In the genomic region with DNA sequence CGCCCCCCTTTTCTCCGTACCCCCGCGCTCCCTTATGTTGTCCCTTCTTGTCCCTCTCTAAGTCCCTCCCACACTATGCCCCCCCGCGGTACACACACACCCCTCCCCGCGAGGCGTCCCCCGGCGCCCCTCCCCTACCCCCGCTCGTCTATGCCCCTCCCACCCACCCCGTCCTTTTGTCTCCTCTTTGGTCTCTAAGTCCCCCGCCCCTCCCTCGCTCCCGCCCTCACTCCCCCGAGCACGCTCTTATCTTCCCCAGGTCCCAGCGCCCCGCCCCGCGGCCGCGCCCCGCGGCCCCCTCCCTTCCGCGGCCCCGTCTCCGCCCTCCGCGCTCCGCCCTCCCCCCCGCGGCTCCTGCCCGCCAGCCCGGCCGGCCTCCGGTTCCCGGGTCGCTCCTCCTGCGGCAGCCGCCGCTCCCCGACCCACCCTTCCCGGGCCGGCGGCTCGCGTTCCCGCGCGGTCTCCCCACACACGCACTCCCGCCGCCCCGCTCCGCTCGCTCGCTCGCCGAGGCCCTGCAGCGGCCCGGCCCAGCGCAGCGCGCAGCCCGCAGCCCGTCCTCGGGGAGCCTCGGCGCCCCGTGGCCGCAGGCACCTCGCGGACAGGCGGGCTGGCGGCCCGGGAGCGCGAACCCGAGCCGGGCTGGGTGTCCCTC, we compare ENCODE assay signal across 8 cellular contexts. TPM values are rescaled to one million over a fixed set of nuclear protein-coding genes. Genes with fewer than 3 reads are reported as not detected.
DNase-seq lines count a peak whose midpoint lies in the region; ATAC-seq and TF ChIP-seq lines count a peak whose summit lies in the region.

No MANE protein-coding gene starts in this region.

- no peaks in the 10 kb centered on the region for H3K36me3 Mint-ChIP-seq in T-cell

- TF ChIP-seq CTCF in adrenal gland (IDR thresholded peaks at IDR 0.05) (no peak), upper lobe of right lung (IDR thresholded peaks at IDR 0.05) (no peak)

- H3K27me3 Mint-ChIP-seq in T-cell: peaks cover 0 to 4% of the 10 kb centered on the region in 2 donors

- H3K4me1 ChIP-seq in adrenal gland (replicated peaks in 1 of 2): no peaks in the 10 kb centered on the region
- no peaks in the 10 kb centered on the region for H3K4me1 ChIP-seq in upper lobe of right lung

- no peaks in the 10 kb centered on the region for H3K27me3 ChIP-seq in MG63
- H3K27me3 ChIP-seq in adrenal gland: peaks cover 4% of the 10 kb centered on the region
- no peaks in the 10 kb centered on the region for H3K27me3 ChIP-seq in upper lobe of right lung

- H3K4me3 ChIP-seq in MG63 (peak overlapping the region; percentile 60), adrenal gland (peak overlapping the region in 2 of 4 donors; percentile 34 to 65), upper lobe of right lung (peak overlapping the region; percentile 58)

- H3K4me3 Mint-ChIP-seq in T-cell: peak overlapping the region; percentile 72 to 76 (median 74)

- intact Hi-C loops in adrenal gland (cut with DNase I): no loop called here
- intact Hi-C loops in left cardiac atrium (cut with DNase I): loop anchor here in 1 of 2 donors (5.0 kb wide), 1 partner anchor 50 kb away; the partner anchor contains the start of gene BCORL1
- intact Hi-C loops in posterior cingulate gyrus (cut with DNase I): no loop called here
- intact Hi-C loops in upper lobe of right lung (cut with DNase I): no loop called here

- peak overlapping the region in 1 of 2 donors; percentile 36 for H3K27ac Mint-ChIP-seq in T-cell

- TF ChIP-seq POLR2A in adrenal gland (IDR thresholded peaks at IDR 0.05): no peak

- peak; percentile 45 for ATAC-seq in GM21723 (IDR thresholded peaks at IDR 0.05; ENCODE audit: unreplicated experiment)
- peak; percentile 75 to 85 (median 78) for ATAC-seq in T-cell (replicated peaks in 1 of 4)
- peak; percentile 83 to 91 for ATAC-seq in left cardiac atrium
- ATAC-seq in upper lobe of right lung: peak; percentile 87

- POLR2A ChIA-PET in T-cell (lab: Charles Lee): no interaction called here

- CTCF ChIA-PET in T-cell (lab: Charles Lee): interaction anchor here in 1 of 2 donors (1.0 kb wide), 1 partner anchor 129 kb away, joined by 3 read pairs; no protein-coding TSS in a partner anchor

- H3K36me3 ChIP-seq in MG63 (peaks cover 6% of the 10 kb centered on the region; the same call in 1 of the 2 replicates), adrenal gland (replicated peaks in 1 of 2) (peaks cover 0 to 4% of the 10 kb centered on the region in 2 donors), upper lobe of right lung (no peaks in the 10 kb centered on the region)

- in situ Hi-C loops in Caki2 (cut with HindIII; ENCODE audit: low pct_unique_long_range_greater_than_20kb, low sequenced_read_pairs): no loop called here

- H3K9me3 ChIP-seq in MG63 (no peaks in the 10 kb centered on the region), adrenal gland (replicated peaks in 1 of 3) (no peaks in the 10 kb centered on the region), upper lobe of right lung (no peaks in the 10 kb centered on the region)

- DNase-seq in Caki2 (ENCODE audit: low read depth) (peak; percentile 21), MG63 (peak; percentile 92), T-cell (peak; percentile 35 to 79 (median 61)), adrenal gland (peak; percentile 91 to 95 (median 93)), left cardiac atrium (peak; percentile 91), posterior cingulate gyrus (peak; percentile 63 to 96 (median 77)), upper lobe of right lung (peak; percentile 96)

- peak overlapping the region in 4 of 5 donors; percentile 75 to 94 (median 81) for H3K27ac ChIP-seq in adrenal gland
- peak overlapping the region; percentile 82 for H3K27ac ChIP-seq in upper lobe of right lung

- WGBS in adrenal gland, 4 donors: 1 to 33% (median 12%) methylated on average over 10 to 80 of the region's 84 CpGs

- H3K4me1 Mint-ChIP-seq in T-cell: peaks cover 5 to 10% (median 8%) of the 10 kb centered on the region in 3 donors

- no peaks in the 10 kb centered on the region for H3K9me3 Mint-ChIP-seq in T-cell

RNA-seq across cellular contexts. Expression of gene UTP14A, which starts 26.3 kb away (rescaled TPM):
- total RNA-seq in Caki2 (2014; rRNA removed; shearing (Covaris generic); ENCODE audit: low replicate concordance): 6.9 and 15.1 TPM in 2 replicates
- total RNA-seq in MG63 (2014; rRNA removed; shearing (Covaris generic); ENCODE audit: low replicate concordance): 15.0 and 15.3 TPM in 2 replicates
- total RNA-seq in T-cell (10 to 100 TPM; 10.7 to 21.7 (median 18.7) TPM), adrenal gland (10 to 100 TPM; 10.1 to 17.5 (median 15.1) TPM), left cardiac atrium (10 to 100 TPM in 1 of 2 donors, 1 to 10 TPM in 1; 7.7 to 13.7 TPM), upper lobe of right lung (12.9 TPM)
- polyA plus RNA-seq in adrenal gland: 10 to 100 TPM; 10.7 to 28.1 (median 11.1) TPM

RNA-seq across cellular contexts. Expression of gene BCORL1, which starts 50.2 kb away (rescaled TPM):
- total RNA-seq in Caki2 (2014; rRNA removed; shearing (Covaris generic); ENCODE audit: low replicate concordance): 0.06 and 0.44 TPM in 2 replicates
- 0.13 and 0.39 TPM in 2 replicates for total RNA-seq in MG63 (2014; rRNA removed; shearing (Covaris generic); ENCODE audit: low replicate concordance)
- 10 to 100 TPM in 4 of 5 donors, 1 to 10 TPM in 1; 8.7 to 13.5 (median 12.3) TPM for total RNA-seq in T-cell
- 10 to 100 TPM in 4 of 8 donors, 1 to 10 TPM in 4; 4.2 to 18.5 (median 10.2) TPM for total RNA-seq in adrenal gland
- 1 to 10 TPM; 2.8 to 8.4 (median 5.5) TPM for polyA plus RNA-seq in adrenal gland
- 10 to 100 TPM in 1 of 2 donors, 1 to 10 TPM in 1; 7.5 to 11.3 TPM for total RNA-seq in left cardiac atrium
- total RNA-seq in upper lobe of right lung: 15.0 TPM

Comparison
In these comparisons a context has a peak if more than half of its experiments do, and no peak if none do; other contexts are left out.
1. DNase-seq: peak in every context shown above with its lines; median percentile 96 in upper lobe of right lung; 93 in adrenal gland; 92 in MG63; 91 in left cardiac atrium; 77 in posterior cingulate gyrus; 61 in T-cell; 21 in Caki2.